ENCODE assay signal across 8 cellular contexts in genomic region chr20:63580796-63581461, GRCh38. TPM values are rescaled to one million over a fixed set of nuclear protein-coding genes. Genes with fewer than 3 reads are reported as not detected.
DNase-seq lines count a peak whose midpoint lies in the region; ATAC-seq, FAIRE-seq and TF ChIP-seq lines count a peak whose summit lies in the region.

No MANE protein-coding gene starts in this region.

- no peak overlapping the region for H3K4me3 Mint-ChIP-seq in immature natural killer cell

- no peaks in the 10 kb centered on the region for H3K27me3 ChIP-seq in RWPE2 (ENCODE audit: insufficient read depth, poor library complexity, severe bottlenecking)

- TF ChIP-seq POLR2A in GM12892 (IDR thresholded peaks at IDR 0.05; ENCODE audit: low read depth, low read length), result no peak

- H3K27ac ChIP-seq in RWPE2 (ENCODE audit: poor library complexity, severe bottlenecking), result no peak overlapping the region

- H3K27ac Mint-ChIP-seq in immature natural killer cell, result no peak overlapping the region

- H3K4me1 Mint-ChIP-seq in immature natural killer cell, result peaks cover 0 to 3% of the 10 kb centered on the region in 2 donors

- ATAC-seq in RWPE2 (ENCODE audit: low read depth), result peak; percentile 91

- peaks cover 0 to 4% (median 0%) of the 10 kb centered on the region in 3 donors for H3K36me3 Mint-ChIP-seq in immature natural killer cell

- no peaks in the 10 kb centered on the region for H3K36me3 ChIP-seq in RWPE2 (ENCODE audit: low read depth)

- no peaks in the 10 kb centered on the region for H3K9me3 Mint-ChIP-seq in immature natural killer cell

- no peak overlapping the region for H3K4me3 ChIP-seq in RWPE2 (ENCODE audit: severe bottlenecking)

- H3K4me1 ChIP-seq in RWPE2 (ENCODE audit: insufficient read depth, poor library complexity, severe bottlenecking), result no peaks in the 10 kb centered on the region

- H3K9me3 ChIP-seq in RWPE2 (ENCODE audit: severe bottlenecking), result no peaks in the 10 kb centered on the region

- peak; percentile 40 for FAIRE-seq in GM12892 (lab: Jason Lieb, UNC)

- DNase-seq in AG08395 (ENCODE audit: low spot score) (peak; percentile 44), GM12892 (ENCODE audit: insufficient read length) (peak; percentile 66), RWPE2 (ENCODE audit: low spot score) (peak; percentile 92), immature natural killer cell (peak; percentile 41 to 61 (median 59)), MV-4-11 (lab: John Stamatoyannopoulos, UW) (no peak), foreskin melanocyte (no peak)
- DNase-seq in activated naive CD4-positive, alpha-beta T cell (lab: John Stamatoyannopoulos, UW), result peak in 3 of 4 experiments; percentile 26 to 71 (median 59)
- peak; percentile 63 for DNase-seq in stimulated activated CD8-positive, alpha-beta memory T cell treated with anti-CD3 and anti-CD28 coated beads, Interleukin-12 subunit alpha, Interleukin-12 subunit beta, amount 100 ng/mL, for 1 hour (ENCODE audit: low read depth)

- peak; percentile 99 for TF ChIP-seq CTCF in RWPE2 (IDR thresholded peaks at IDR 0.05; ENCODE audit: poor library complexity, severe bottlenecking)

- H3K27me3 Mint-ChIP-seq in immature natural killer cell (ENCODE audit: low read depth in 3 of 3), result peaks cover 2 to 8% (median 5%) of the 10 kb centered on the region in 3 donors

RNA-seq across cellular contexts. Expression of gene HELZ2, which starts 6.9 kb away (rescaled TPM):
- polyA plus RNA-seq in GM12892 (2012; ENCODE audit: missing spikeins), result 10.3 TPM
- 10 to 100 TPM in 1 of 3 donors, 1 to 10 TPM in 2; 2.4 to 11.3 (median 3.7) TPM for polyA plus RNA-seq in immature natural killer cell

RNA-seq across cellular contexts. Expression of gene FNDC11, which starts 27.0 kb away (rescaled TPM):
- polyA plus RNA-seq in GM12892 (2012; ENCODE audit: missing spikeins), result 0.19 TPM
- not detected for polyA plus RNA-seq in immature natural killer cell

RNA-seq across cellular contexts. Expression of gene SRMS, which starts 33.4 kb away (rescaled TPM):
- not detected for polyA plus RNA-seq in GM12892 (2012; ENCODE audit: missing spikeins)
- polyA plus RNA-seq in immature natural killer cell, result not detected

RNA-seq across cellular contexts. Expression of gene PTK6, which starts 43.8 kb away (rescaled TPM):
- 0.72 TPM for polyA plus RNA-seq in GM12892 (2012; ENCODE audit: missing spikeins)
- under 1 TPM in 1 of 3 donors, not detected in 2; 0.37 TPM for polyA plus RNA-seq in immature natural killer cell

RNA-seq across cellular contexts. Expression of gene GMEB2, which starts 46.0 kb away (rescaled TPM):
- polyA plus RNA-seq in GM12892 (2012; ENCODE audit: missing spikeins), result 3.2 TPM
- polyA plus RNA-seq in immature natural killer cell, result 10 to 100 TPM in 1 of 3 donors, 1 to 10 TPM in 1, not detected in 1; 2.7 to 11.4 TPM

Comparison
In these comparisons a context has a peak if more than half of its experiments do, and no peak if none do; other contexts are left out.
1. DNase-seq: peak in AG08395 (single experiment), GM12892 (single experiment), RWPE2 (single experiment), activated naive CD4-positive, alpha-beta T cell (3 of 4), immature natural killer cell (3 of 3) and stimulated activated CD8-positive, alpha-beta memory T cell treated with anti-CD3 and anti-CD28 coated beads, Interleukin-12 subunit alpha, Interleukin-12 subunit beta, amount 100 ng/mL, for 1 hour (single experiment); none in MV-4-11 (single experiment) and foreskin melanocyte (single experiment).